ENCODE assay signal across 20 cellular contexts in the genomic region with DNA sequence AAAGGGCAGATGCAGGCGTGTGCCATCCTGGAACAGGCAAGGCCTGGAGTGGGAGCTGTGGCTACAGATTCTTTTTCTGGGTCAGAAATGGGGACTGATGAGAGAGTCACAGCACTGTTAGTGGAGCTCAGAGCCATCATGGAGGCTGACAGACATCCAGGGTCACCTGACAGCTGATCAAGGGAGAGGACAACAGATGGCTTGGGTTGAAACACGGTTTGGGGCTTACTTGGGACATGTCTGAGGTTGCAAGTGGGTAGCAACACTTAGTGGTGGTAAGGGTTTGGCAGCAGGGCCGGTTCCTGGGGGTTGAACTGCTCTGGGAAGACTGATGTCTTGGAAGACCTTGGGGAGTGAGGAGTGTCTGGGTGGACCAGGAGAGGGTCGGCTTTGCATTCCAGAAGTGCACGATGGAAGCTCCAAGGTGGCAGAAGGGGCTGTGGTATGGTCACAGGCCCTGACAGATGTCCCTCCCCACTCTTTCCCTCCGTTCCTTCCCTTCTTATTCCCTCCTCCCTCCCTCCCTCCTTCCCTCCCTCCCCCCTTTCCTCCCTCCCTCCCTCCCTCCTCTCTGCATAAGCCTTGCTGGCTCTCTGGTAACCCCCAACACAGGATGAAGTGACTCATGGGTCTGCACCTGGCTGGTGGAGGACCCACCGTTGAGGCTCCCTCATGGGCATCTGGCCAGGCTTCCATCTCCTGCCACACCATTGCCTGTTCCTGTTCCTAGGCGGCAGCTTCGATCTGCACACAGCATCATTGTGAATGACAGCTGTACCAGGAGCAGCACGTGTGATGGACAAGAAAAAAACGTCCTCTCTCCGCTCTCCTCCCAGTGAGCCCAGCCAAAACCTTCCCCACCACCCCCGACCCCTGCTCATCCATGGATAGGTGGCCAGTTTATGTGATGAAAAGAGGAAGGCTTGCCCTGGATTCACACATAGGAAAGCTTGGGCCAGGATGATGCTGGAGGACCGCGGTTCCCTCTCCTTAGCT.
DNase-seq lines count a peak whose midpoint lies in the region; ATAC-seq and TF ChIP-seq lines count a peak whose summit lies in the region.
"Had no signal": no experiment of that assay in that cellular context is flagged by ENCODE, and none has a peak within 500 bp of the region (broad histone marks: within the 10 kb centered on the region; RNA-seq: fewer than 3 reads in every experiment).

No MANE protein-coding gene starts in this region.

- H3K4me3 ChIP-seq in right cardiac atrium (ENCODE audit: low read length) = no peak overlapping the region
- H3K4me3 ChIP-seq in heart right ventricle = no peak overlapping the region
- H3K4me3 ChIP-seq in coronary artery = no peak overlapping the region
- H3K4me3 ChIP-seq in vagina = no peak overlapping the region
- no peak overlapping the region for H3K4me3 ChIP-seq in PC-9
- H3K4me3 ChIP-seq: BLaER1, GM23338, K562 had no signal

- intact Hi-C loops in right cardiac atrium (cut with DNase I) (no loop called here), heart right ventricle (cut with DNase I) (loop anchor here in 4 of 10 donors (5.0 to 10.0 kb wide), 4 partner anchors 94 to 209 kb away; a partner anchor contains a TSS), vagina (cut with DNase I) (no loop called here), PC-9 (cut with micrococcal nuclease; ENCODE audit: unreplicated experiment) (no loop called here)

- no peaks in the 10 kb centered on the region for H3K9me2 ChIP-seq in PC-9 (ENCODE audit: insufficient read depth)

- H3K27me3 ChIP-seq in right cardiac atrium (ENCODE audit: control insufficient read depth, insufficient read depth) = no peaks in the 10 kb centered on the region
- no peaks in the 10 kb centered on the region for H3K27me3 ChIP-seq in heart right ventricle
- no peaks in the 10 kb centered on the region for H3K27me3 ChIP-seq in vagina
- no peaks in the 10 kb centered on the region for H3K27me3 ChIP-seq in PC-9 (ENCODE audit: insufficient read depth, low read depth)
- H3K27me3 ChIP-seq: BLaER1 had no signal

- POLR2A ChIA-PET in PC-9 (lab: Charles Lee; ENCODE audit: unreplicated experiment) = no interaction called here

- no peaks in the 10 kb centered on the region for H3K9me3 Mint-ChIP-seq in chondrocyte (ENCODE audit: low read depth)
- H3K9me3 Mint-ChIP-seq: CD4-positive, alpha-beta memory T cell; GM23338 had no signal

- CTCF ChIA-PET in PC-9 (lab: Charles Lee) = no interaction called here

- H3F3A ChIP-seq in PC-9 (ENCODE audit: insufficient read depth, low read depth) = no peaks in the 10 kb centered on the region

- TF ChIP-seq CTCF in heart right ventricle (IDR thresholded peaks at IDR 0.05) = no peak
- no peak for TF ChIP-seq CTCF in coronary artery (IDR thresholded peaks at IDR 0.05)
- no peak for TF ChIP-seq CTCF in vagina (IDR thresholded peaks at IDR 0.05)
- TF ChIP-seq CTCF in chondrocyte (IDR thresholded peaks at IDR 0.05) = no peak
- no peak for TF ChIP-seq CTCF in PC-9 (conservative IDR thresholded peaks at IDR 0.05)

- H4K20me1 ChIP-seq in PC-9 (ENCODE audit: insufficient read depth) = no peaks in the 10 kb centered on the region; the same call in 1 of the 2 replicates
- H4K20me1 ChIP-seq: BLaER1 had no signal

- no TSS peak for BruUV-seq in PC-9 (replicated peaks; lab: Mats Ljungman, UMichigan)

- no peak overlapping the region for H2AFZ ChIP-seq in PC-9
- H2AFZ ChIP-seq: GM23338 had no signal

- H3K27ac Mint-ChIP-seq in chondrocyte (ENCODE audit: unreplicated experiment) = no peak overlapping the region
- H3K27ac Mint-ChIP-seq: GM23338 had no signal

- no peak overlapping the region for H3K4me2 ChIP-seq in PC-9
- H3K4me2 ChIP-seq: BLaER1, GM23338 had no signal

- H3K4me1 ChIP-seq in right cardiac atrium (ENCODE audit: control insufficient read depth, insufficient read depth, low read length) = peaks cover 5% of the 10 kb centered on the region
- H3K4me1 ChIP-seq in heart right ventricle = peaks cover 0 to 36% (median 26%) of the 10 kb centered on the region in 9 donors
- no peaks in the 10 kb centered on the region for H3K4me1 ChIP-seq in vagina
- no peaks in the 10 kb centered on the region for H3K4me1 ChIP-seq in PC-9 (replicated peaks; ENCODE audit: insufficient read depth)

- no peak overlapping the region for H3K4me3 Mint-ChIP-seq in chondrocyte (ENCODE audit: unreplicated experiment)
- H3K4me3 Mint-ChIP-seq: GM23338 had no signal

- H3K79me2 ChIP-seq in PC-9 (ENCODE audit: low read depth) = no peaks in the 10 kb centered on the region

- peaks cover 0 to 48% (median 6%) of the 10 kb centered on the region in 9 donors for H3K36me3 ChIP-seq in heart right ventricle
- peaks cover 0 to 7% of the 10 kb centered on the region in 2 donors for H3K36me3 ChIP-seq in vagina
- H3K36me3 ChIP-seq in PC-9 (ENCODE audit: low read depth) = peaks cover 36% of the 10 kb centered on the region
- H3K36me3 ChIP-seq: BLaER1 had no signal

- H3K27me3 Mint-ChIP-seq in chondrocyte (ENCODE audit: low read depth) = no peaks in the 10 kb centered on the region
- H3K27me3 Mint-ChIP-seq: CD4-positive, alpha-beta memory T cell had no signal

- no peaks in the 10 kb centered on the region for H3K9me3 ChIP-seq in right cardiac atrium (ENCODE audit: control insufficient read depth, low read length)
- H3K9me3 ChIP-seq in heart right ventricle = no peaks in the 10 kb centered on the region
- H3K9me3 ChIP-seq in vagina = no peaks in the 10 kb centered on the region
- H3K9me3 ChIP-seq in PC-9 (ENCODE audit: insufficient read depth, low read depth) = no peaks in the 10 kb centered on the region
- H3K9me3 ChIP-seq: BLaER1 had no signal

- TF ChIP-seq POLR2A in vagina (IDR thresholded peaks at IDR 0.05) = no peak

- H3K27ac ChIP-seq in right cardiac atrium (ENCODE audit: low read length) (peak overlapping the region; percentile 9), heart right ventricle (peak overlapping the region in 4 of 10 donors; percentile 12 to 88 (median 76)), coronary artery (no peak overlapping the region), vagina (no peak overlapping the region), PC-9 (no peak overlapping the region)
- H3K27ac ChIP-seq: BLaER1 had no signal

- ATAC-seq in right cardiac atrium (no peak), heart right ventricle (no peak), left lobe of liver (no peak)
- ATAC-seq: GM23338, K562 had no signal

- no peak for DNase-seq in right cardiac atrium
- no peak for DNase-seq in heart right ventricle
- DNase-seq in coronary artery (ENCODE audit: low spot score) = peak; percentile 60
- DNase-seq in left lobe of liver (ENCODE audit: low spot score) = peak; percentile 36
- peak; percentile 49 to 79 for DNase-seq in vagina (ENCODE audit: extremely low spot score in 2 of 2)
- DNase-seq in chondrocyte (ENCODE audit: low spot score) = no peak
- DNase-seq in PC-9 = no peak
- DNase-seq: CD4-positive, alpha-beta memory T cell; DMS153; HCEC 1CT; NCI-H1105; NCI-H1694 treated with DMSO at 0.1 percent for 48 hours; NCI-H2107; NCI-H510A; NCI-H748 treated with DMSO at 0.1 percent for 48 hours; NK-92 treated with Interleukin-12 subunit alpha and Interleukin-12 subunit beta, amount 100 ng/mL, for 24 hours; SHP77 had no signal

- peaks cover 31% of the 10 kb centered on the region for H3K4me1 Mint-ChIP-seq in chondrocyte (ENCODE audit: low read depth)
- H3K4me1 Mint-ChIP-seq: GM23338 had no signal

- H3K36me3 Mint-ChIP-seq in chondrocyte (ENCODE audit: low read depth) = peaks cover 25% of the 10 kb centered on the region
- H3K36me3 Mint-ChIP-seq: CD4-positive, alpha-beta memory T cell had no signal

- 83% methylated on average over 15 of the region's 15 CpGs for WGBS in right cardiac atrium
- 84 to 88% methylated on average over 14 to 15 of the region's 15 CpGs for WGBS in heart right ventricle, 2 donors

Comparison
In these comparisons a context has a peak if more than half of its experiments do, and no peak if none do; other contexts are left out.
1. DNase-seq: peak in coronary artery (single experiment), left lobe of liver (single experiment) and vagina (2 of 2); none in right cardiac atrium (0 of 3), heart right ventricle (0 of 2), chondrocyte (single experiment) and PC-9 (0 of 2).